ENCODE assay signal across 17 cellular contexts in genomic region chr5:101012880-101013279, GRCh38.
DNase-seq lines count a peak whose midpoint lies in the region; ATAC-seq and TF ChIP-seq lines count a peak whose summit lies in the region.
"Had no signal": no experiment of that assay in that cellular context is flagged by ENCODE, and none has a peak within 500 bp of the region (broad histone marks: within the 10 kb centered on the region; RNA-seq: fewer than 3 reads in every experiment).

No MANE protein-coding gene starts in this region.

- H3K36me3 ChIP-seq in HCT116 (ENCODE audit: control insufficient read depth in 1 of 2, insufficient read depth in 2 of 2, low read length in 2 of 2), result no peaks in the 10 kb centered on the region
- H3K36me3 ChIP-seq: cardiac muscle cell, esophagus muscularis mucosa had no signal

- H4K20me1 ChIP-seq in HCT116 (ENCODE audit: insufficient read depth), result no peaks in the 10 kb centered on the region

- no peak overlapping the region for H3K4me3 ChIP-seq in HCT116 (replicated peaks in 1 of 2; ENCODE audit: low read depth in 1 of 2, low read length in 2 of 2)
- no peak overlapping the region for H3K4me3 ChIP-seq in astrocyte of the spinal cord (ENCODE audit: low read depth, low read length)
- H3K4me3 ChIP-seq: cardiac muscle cell, esophagus muscularis mucosa had no signal

- no peak overlapping the region for H3K9ac ChIP-seq in HCT116 (ENCODE audit: low read length)

- no peaks in the 10 kb centered on the region for H3K9me3 Mint-ChIP-seq in CD4-positive, alpha-beta T cell
- H3K9me3 Mint-ChIP-seq: CD4-positive, alpha-beta memory T cell had no signal

- no peak overlapping the region for H3K4me2 ChIP-seq in HCT116 (ENCODE audit: low read length)

- H3K9me3 ChIP-seq in CD4-positive, alpha-beta T cell (ENCODE audit: control insufficient read depth, low read length), result no peaks in the 10 kb centered on the region
- H3K9me3 ChIP-seq in HCT116 (ENCODE audit: control insufficient read depth in 1 of 2, insufficient read depth in 1 of 2, low read depth in 1 of 2, low read length in 2 of 2), result no peaks in the 10 kb centered on the region
- H3K9me3 ChIP-seq: esophagus muscularis mucosa had no signal

- no peaks in the 10 kb centered on the region for H3K4me1 ChIP-seq in HCT116 (ENCODE audit: control insufficient read depth in 1 of 2, insufficient read depth in 2 of 2, low read length in 2 of 2)
- H3K4me1 ChIP-seq: esophagus muscularis mucosa had no signal

- no peaks in the 10 kb centered on the region for H3K27me3 Mint-ChIP-seq in CD4-positive, alpha-beta T cell
- H3K27me3 Mint-ChIP-seq: activated CD4-positive, alpha-beta T cell treated with anti-CD3 and anti-CD28 coated beads for 36 hours; CD4-positive, alpha-beta memory T cell had no signal

- TF ChIP-seq POLR2A in HCT116 (IDR thresholded peaks at IDR 0.05; ENCODE audit: borderline replicate concordance, extremely low read depth, insufficient read depth, insufficient read length), result no peak

- RAD21 ChIA-PET in HCT116 (lab: Charles Lee; ENCODE audit: low non-redundant PET in 1 of 2, low total read pairs in 2 of 2, uncharacterized antibody in 2 of 2, unreplicated experiment in 2 of 2), result no interaction called here

- H3K79me2 ChIP-seq in HCT116 (ENCODE audit: insufficient read depth, low read length), result no peaks in the 10 kb centered on the region

- no peak overlapping the region for H3K27ac ChIP-seq in CD4-positive, alpha-beta T cell (ENCODE audit: low read depth, low read length)
- no peak overlapping the region for H3K27ac ChIP-seq in HCT116 (ENCODE audit: low read depth, low read length)
- H3K27ac ChIP-seq: cardiac muscle cell, esophagus muscularis mucosa had no signal

- H3K36me3 Mint-ChIP-seq in CD4-positive, alpha-beta T cell (ENCODE audit: low read depth), result no peaks in the 10 kb centered on the region
- H3K36me3 Mint-ChIP-seq: CD4-positive, alpha-beta memory T cell had no signal

- CTCF ChIA-PET in CD4-positive, alpha-beta T cell (lab: Charles Lee), result no interaction called here
- CTCF ChIA-PET in HCT116 (lab: Charles Lee), result no interaction called here

- H3K4me3 Mint-ChIP-seq in CD4-positive, alpha-beta T cell, result no peak overlapping the region
- H3K4me3 Mint-ChIP-seq: activated CD4-positive, alpha-beta T cell treated with anti-CD3 and anti-CD28 coated beads for 36 hours; CD4-positive, alpha-beta memory T cell had no signal

- intact Hi-C loops in CD4-positive, alpha-beta T cell (cut with DNase I, micrococcal nuclease), result no loop called here
- intact Hi-C loops in HCT116 (cut with micrococcal nuclease), result no loop called here

- TF ChIP-seq CTCF in CD4-positive, alpha-beta T cell (IDR thresholded peaks at IDR 0.05), result peak; percentile 15
- 0 out of 6 replicates have a peak, but pooled peaks of 1 of the 3 experiments have one; percentile 9 for TF ChIP-seq CTCF in HCT116 (IDR thresholded peaks at IDR 0.05 in 2 of 3, conservative IDR thresholded peaks at IDR 0.05 in 1 of 3; ENCODE audit: borderline replicate concordance in 1 of 3, insufficient read depth in 1 of 3, low read depth in 2 of 3, low read length in 2 of 3)
- TF ChIP-seq CTCF in astrocyte of the spinal cord (IDR thresholded peaks at IDR 0.05; ENCODE audit: low read depth, low read length), result peak; percentile 9

- BruUV-seq in HCT116 (replicated peaks; lab: Mats Ljungman, UMichigan), result no TSS peak

- no peaks in the 10 kb centered on the region for H3K4me1 Mint-ChIP-seq in CD4-positive, alpha-beta T cell (ENCODE audit: low read depth)
- H3K4me1 Mint-ChIP-seq: activated CD4-positive, alpha-beta T cell treated with anti-CD3 and anti-CD28 coated beads for 36 hours; CD4-positive, alpha-beta memory T cell had no signal

- DNase-seq in CD4-positive, alpha-beta T cell, result no peak
- DNase-seq in HCT116 (ENCODE audit: low read depth, low spot score) (no peak), astrocyte of the spinal cord (ENCODE audit: low read depth, low spot score) (no peak), iPS-NIHi7 (ENCODE audit: extremely low spot score) (peak; percentile 12), AG08396 (ENCODE audit: low spot score) (no peak)
- no peak for DNase-seq in stimulated activated CD4-positive, alpha-beta T cell treated with anti-CD3 and anti-CD28 coated beads, Interleukin-15, amount 100 ng/mL, for 24 hours
- DNase-seq: activated CD4-positive, alpha-beta T cell treated with anti-CD3 and anti-CD28 coated beads for 36 hours; activated effector memory CD4-positive, alpha-beta T cell treated with Interleukin-2 at 50 U/mL for 16 hours; CD4-positive, alpha-beta memory T cell; H7; NCI-H1694; nucleus accumbens had no signal

- no peak overlapping the region for H3K27ac Mint-ChIP-seq in CD4-positive, alpha-beta T cell
- H3K27ac Mint-ChIP-seq: activated CD4-positive, alpha-beta T cell treated with anti-CD3 and anti-CD28 coated beads for 36 hours; CD4-positive, alpha-beta memory T cell had no signal

- no peaks in the 10 kb centered on the region for H3K9me2 ChIP-seq in HCT116 (ENCODE audit: insufficient read depth)

- no peak for ATAC-seq in CD4-positive, alpha-beta T cell (ENCODE audit: poor library complexity)
- ATAC-seq in HCT116 (no peak), GM18511 (IDR thresholded peaks at IDR 0.05; ENCODE audit: unreplicated experiment) (no peak), esophagus mucosa (no peak)
- ATAC-seq: activated CD4-positive, alpha-beta T cell treated with anti-CD3 and anti-CD28 coated beads for 36 hours; Right ventricle myocardium inferior had no signal

- in situ Hi-C loops in astrocyte of the spinal cord (cut with HindIII; ENCODE audit: low sequenced_read_pairs), result no loop called here

- peak; percentile 52 for TF ChIP-seq RAD21 in HCT116 (IDR thresholded peaks at IDR 0.05; ENCODE audit: low read depth)

- POLR2A ChIA-PET in CD4-positive, alpha-beta T cell (lab: Charles Lee), result no interaction called here
- POLR2A ChIA-PET in HCT116 (lab: Charles Lee), result no interaction called here

- no peak overlapping the region for H2AFZ ChIP-seq in HCT116 (ENCODE audit: low read depth, low read length, poor library complexity, severe bottlenecking)

- H3K27me3 ChIP-seq in CD4-positive, alpha-beta T cell (ENCODE audit: control insufficient read depth, insufficient read depth, low read length), result no peaks in the 10 kb centered on the region
- no peaks in the 10 kb centered on the region for H3K27me3 ChIP-seq in HCT116 (ENCODE audit: insufficient read depth, low read length)
- H3K27me3 ChIP-seq: cardiac muscle cell, esophagus muscularis mucosa had no signal

TF ChIP-seq in HCT116, 20 proteins besides CTCF, POLR2A, EP300 and RAD21:
- no peak for TF ChIP-seq MAX (IDR thresholded peaks at IDR 0.05)
- TF ChIP-seq CBX3 (IDR thresholded peaks at IDR 0.05; ENCODE audit: low read depth), result no peak
- TF ChIP-seq YY1 (IDR thresholded peaks at IDR 0.05; ENCODE audit: extremely low read depth, insufficient replicate concordance, low read depth, low read length), result no peak
- TF ChIP-seq JUND (IDR thresholded peaks at IDR 0.05), result no peak
- TF ChIP-seq ZFX (IDR thresholded peaks at IDR 0.05), result no peak
- no peak for TF ChIP-seq SP1 (IDR thresholded peaks at IDR 0.05; ENCODE audit: low read depth)
- no peak for TF ChIP-seq SIN3A (IDR thresholded peaks at IDR 0.05; ENCODE audit: low read depth)
- TF ChIP-seq POLR2AphosphoS5 (IDR thresholded peaks at IDR 0.05; ENCODE audit: low read depth, low read length), result no peak
- no peak for TF ChIP-seq TCF7L2 (IDR thresholded peaks at IDR 0.05; ENCODE audit: borderline replicate concordance, extremely low read depth, insufficient read depth, insufficient read length)
- TF ChIP-seq CEBPB (IDR thresholded peaks at IDR 0.05; ENCODE audit: low read depth), result no peak
